17 cellular contexts compared by ENCODE assay signal in genomic region chr1:236980673-236981072, GRCh38. TPM values are rescaled to one million over a fixed set of nuclear protein-coding genes. Genes with fewer than 3 reads are reported as not detected.
A peak's percentile ranks its signal among the peaks of the same experiment; 100 is the strongest.
DNase-seq lines count a peak whose midpoint lies in the region; ATAC-seq, FAIRE-seq and TF ChIP-seq lines count a peak whose summit lies in the region.
"Had no signal": no experiment of that assay in that cellular context is flagged by ENCODE, and none has a peak within 500 bp of the region (broad histone marks: within the 10 kb centered on the region; RNA-seq: fewer than 3 reads in every experiment).

No MANE protein-coding gene starts in this region.

- H3K27ac ChIP-seq in HepG2 (ENCODE audit: extremely low read length, insufficient read depth, low read length) = no peak overlapping the region
- H3K27ac ChIP-seq in right lobe of liver = no peak overlapping the region
- no peak overlapping the region for H3K27ac ChIP-seq in PC-3 (ENCODE audit: low read length)
- H3K27ac ChIP-seq in aorta (ENCODE audit: low read depth in 1 of 2, low read length in 2 of 2) = no peak overlapping the region
- H3K27ac ChIP-seq in brain microvascular endothelial cell = no peak overlapping the region
- H3K27ac ChIP-seq: C4-2B had no signal

- TF ChIP-seq EP300 in HepG2 (IDR thresholded peaks at IDR 0.05; ENCODE audit: low read depth in 2 of 2, low read length in 2 of 2) (no peak), HepG2 (CRISPR knock-in tag; IDR thresholded peaks at IDR 0.05; ENCODE audit: borderline replicate concordance) (no peak)

- H3K4me2 ChIP-seq in HepG2 (ENCODE audit: low read depth, low read length) (no peak overlapping the region), PC-3 (ENCODE audit: low read length) (no peak overlapping the region)

- TF ChIP-seq CTCF in HepG2 (CRISPR knock-in tag; IDR thresholded peaks at IDR 0.05) (no peak), right lobe of liver (IDR thresholded peaks at IDR 0.05) (no peak), PC-3 (conservative IDR thresholded peaks at IDR 0.05; ENCODE audit: low read depth, low read length) (no peak), brain microvascular endothelial cell (IDR thresholded peaks at IDR 0.05; ENCODE audit: low read depth, low read length, missing control alignments) (no peak)

- H3K9me2 ChIP-seq in PC-3 (replicated peaks; ENCODE audit: low read length) = no peaks in the 10 kb centered on the region

- H3K4me3 ChIP-seq in HepG2 (replicated peaks in 1 of 3; ENCODE audit: insufficient read depth in 1 of 3, low read depth in 2 of 3, low read length in 3 of 3) (no peak overlapping the region), right lobe of liver (no peak overlapping the region), PC-3 (ENCODE audit: low read length) (no peak overlapping the region), aorta (ENCODE audit: low read length in 2 of 2) (no peak overlapping the region), brain microvascular endothelial cell (ENCODE audit: low read depth, low read length) (no peak overlapping the region)
- H3K4me3 ChIP-seq: HAP-1 had no signal

- no peak overlapping the region for H2AFZ ChIP-seq in HepG2 (ENCODE audit: low read length)
- no peak overlapping the region for H2AFZ ChIP-seq in PC-3 (ENCODE audit: low read length)

- no peak for TF ChIP-seq RAD21 in HepG2 (CRISPR knock-in tag; IDR thresholded peaks at IDR 0.05)

- in situ Hi-C loops in HepG2 (cut with HindIII; ENCODE audit: extremely low pct_ligation_motif_present, low pct_unique_long_range_greater_than_20kb) (no loop called here), brain microvascular endothelial cell (cut with HindIII; ENCODE audit: low pct_ligation_motif_present, low sequenced_read_pairs) (no loop called here)

- FAIRE-seq in HepG2 (lab: Jason Lieb, UNC) = no peak
- FAIRE-seq: G401.6, GM12891, H1 had no signal

- no peaks in the 10 kb centered on the region for H4K20me1 ChIP-seq in HepG2 (ENCODE audit: insufficient read depth, low read length)
- no peaks in the 10 kb centered on the region for H4K20me1 ChIP-seq in PC-3 (ENCODE audit: low read length)

- H3K9me3 ChIP-seq in HepG2 (ENCODE audit: low read length) = no peaks in the 10 kb centered on the region
- H3K9me3 ChIP-seq in right lobe of liver = no peaks in the 10 kb centered on the region
- H3K9me3 ChIP-seq in PC-3 (ENCODE audit: low read length) = no peaks in the 10 kb centered on the region
- no peaks in the 10 kb centered on the region for H3K9me3 ChIP-seq in aorta (ENCODE audit: control insufficient read depth, low read length)
- H3K9me3 ChIP-seq: BE2C, HAP-1 had no signal

- no TSS peak for BruUV-seq in HepG2 (replicated peaks; lab: Mats Ljungman, UMichigan)
- BruUV-seq in PC-3 (replicated peaks; lab: Mats Ljungman, UMichigan) = no TSS peak

- DNase-seq in HepG2 (ENCODE audit: low spot score) = no peak
- no peak for DNase-seq in right lobe of liver
- peak; percentile 29 for DNase-seq in PC-3
- peak; percentile 11 for DNase-seq in middle frontal gyrus (ENCODE audit: extremely low spot score, low spot score)
- no peak for DNase-seq in aorta
- DNase-seq in brain microvascular endothelial cell = no peak
- DNase-seq in NCI-H2227 (lab: John Stamatoyannopoulos, UW; ENCODE audit: unreplicated experiment) = no peak
- DNase-seq in erythroblast (lab: John Stamatoyannopoulos, UW) = no peak
- DNase-seq: BE2C; CD4-positive, alpha-beta memory T cell; DMS79 had no signal

- no peaks in the 10 kb centered on the region for H3F3A ChIP-seq in PC-3 (ENCODE audit: low read length, unreplicated experiment)

- intact Hi-C loops in HepG2 (cut with micrococcal nuclease; ENCODE audit: unreplicated experiment) (no loop called here), right lobe of liver (cut with DNase I) (no loop called here), PC-3 (cut with micrococcal nuclease) (no loop called here), aorta (cut with DNase I) (loop anchor here in 1 of 2 donors (2.0 kb wide), 1 partner anchor 32 kb away; no protein-coding TSS in a partner anchor)

- H3K27me3 ChIP-seq in HepG2 (ENCODE audit: control insufficient read depth in 1 of 2, insufficient read depth in 2 of 2, low read length in 2 of 2) (peaks cover 0 to 15% of the 10 kb centered on the region in 2 experiments; a peak in 2 of 5 replicates), right lobe of liver (no peaks in the 10 kb centered on the region), PC-3 (ENCODE audit: low read length) (peaks cover 14% of the 10 kb centered on the region), aorta (ENCODE audit: control insufficient read depth in 1 of 2, insufficient read depth in 2 of 2, low read length in 1 of 2) (no peaks in the 10 kb centered on the region), brain microvascular endothelial cell (replicated peaks) (no peaks in the 10 kb centered on the region)

- H3K36me3 ChIP-seq in HepG2 (replicated peaks in 1 of 2; ENCODE audit: control insufficient read depth in 1 of 2, insufficient read depth in 2 of 2, low read length in 2 of 2) (no peaks in the 10 kb centered on the region), right lobe of liver (no peaks in the 10 kb centered on the region), PC-3 (ENCODE audit: low read depth, low read length) (no peaks in the 10 kb centered on the region), aorta (ENCODE audit: control insufficient read depth in 1 of 2, insufficient read depth in 2 of 2, low read length in 1 of 2) (no peaks in the 10 kb centered on the region), brain microvascular endothelial cell (replicated peaks) (no peaks in the 10 kb centered on the region)
- H3K36me3 ChIP-seq: BE2C, HAP-1 had no signal

- no peaks in the 10 kb centered on the region for H3K79me2 ChIP-seq in HepG2 (ENCODE audit: insufficient read depth, low read length)
- no peaks in the 10 kb centered on the region for H3K79me2 ChIP-seq in PC-3 (ENCODE audit: low read length)

- TF ChIP-seq POLR2A in HepG2 (IDR thresholded peaks at IDR 0.05; ENCODE audit: insufficient read depth in 1 of 2, low read depth in 2 of 2, low read length in 2 of 2) (no peak), right lobe of liver (IDR thresholded peaks at IDR 0.05) (no peak), erythroblast (IDR thresholded peaks at IDR 0.05; ENCODE audit: low read length) (no peak)

- 32% methylated on average over 6 of the region's 6 CpGs for WGBS in HepG2 (ENCODE audit: low lambda C conversion rate)
- WGBS in right lobe of liver (ENCODE audit: insufficient coverage, low coverage, low lambda C conversion rate, missing lambda C conversion rate) = 57% methylated on average over 6 of the region's 6 CpGs
- 28 to 30% methylated on average over 6 of the region's 6 CpGs for WGBS in aorta, 2 donors

- H3K4me1 ChIP-seq in HepG2 (ENCODE audit: insufficient read depth, low read length) = no peaks in the 10 kb centered on the region
- H3K4me1 ChIP-seq in right lobe of liver = no peaks in the 10 kb centered on the region
- H3K4me1 ChIP-seq in PC-3 (ENCODE audit: insufficient read depth, low read length) = no peaks in the 10 kb centered on the region
- no peaks in the 10 kb centered on the region for H3K4me1 ChIP-seq in aorta (ENCODE audit: control insufficient read depth in 1 of 2, insufficient read depth in 2 of 2, low read length in 2 of 2)
- H3K4me1 ChIP-seq: BE2C, HAP-1 had no signal

- H3K9ac ChIP-seq in HepG2 (ENCODE audit: insufficient read depth, low read depth, low read length) (no peak overlapping the region), PC-3 (ENCODE audit: low read length) (no peak overlapping the region)

- ATAC-seq in HepG2 = no peak
- ATAC-seq in right lobe of liver = no peak
- no peak for ATAC-seq in PC-3
- ATAC-seq in aorta (ENCODE audit: low FRiP score) = peak; percentile 35

- POLR2A ChIA-PET in HepG2 (lab: Yijun Ruan, JAX) (no interaction called here), PC-3 (lab: Charles Lee; ENCODE audit: unreplicated experiment) (no interaction called here)

- CTCF ChIA-PET in HepG2 (lab: Yijun Ruan, JAX; ENCODE audit: low intra/inter-chr PET ratio, low total read pairs) (no interaction called here), PC-3 (lab: Charles Lee) (no interaction called here)

TF ChIP-seq in HepG2, 621 proteins besides CTCF, POLR2A, EP300 and RAD21 (continues in another document):
- TF ChIP-seq MAFG (CRISPR knock-in tag; IDR thresholded peaks at IDR 0.05) (no peak), RAD51 (IDR thresholded peaks at IDR 0.05; ENCODE audit: borderline replicate concordance) (peak; percentile 71; the same call in 1 of the 2 replicates)

RNA-seq across cellular contexts. Expression of gene MT1HL1, which starts 23.6 kb away (rescaled TPM):
- total RNA-seq in HepG2 (2016; rRNA removed; fragmentation: Illumina TruSeq; extraction: Trizol) (not detected in 2 replicates), right lobe of liver (not detected), PC-3 (2014; rRNA removed) (not detected in 2 replicates), aorta (not detected)
- not detected in 2 replicates for total RNA-seq in HepG2 (2016; cell fraction: cytosol; rRNA removed; fragmentation: Illumina TruSeq; extraction: Trizol; ENCODE audit: low read depth)
- total RNA-seq in HepG2 (2016; cell fraction: insoluble cytoplasmic fraction; rRNA removed; fragmentation: Illumina TruSeq; extraction: Trizol) = not detected in 2 replicates
- not detected in 2 replicates for total RNA-seq in HepG2 (2016; cell fraction: membrane; rRNA removed; fragmentation: Illumina TruSeq; extraction: Trizol)
- not detected in 2 replicates for total RNA-seq in HepG2 (2016; cell fraction: nucleus; rRNA removed; fragmentation: Illumina TruSeq; extraction: Trizol)
- polyA plus RNA-seq in HepG2 (2011; rRNA removed) (not detected in 2 replicates), aorta (not detected)
- polyA plus RNA-seq in HepG2 (2011; cell fraction: cytosol; rRNA removed) = not detected in 2 replicates
- not detected in 2 replicates for polyA plus RNA-seq in HepG2 (2011; cell fraction: nucleus; rRNA removed)
- not detected in 2 replicates for polyA plus RNA-seq in HepG2 (2012)
- not detected in 2 replicates for polyA plus RNA-seq in HepG2 (2016; cell fraction: cytosol; fragmentation: Illumina TruSeq; extraction: Trizol; ENCODE audit: low read depth)
- not detected in 2 replicates for polyA plus RNA-seq in HepG2 (2016; cell fraction: insoluble cytoplasmic fraction; fragmentation: Illumina TruSeq; extraction: Trizol; ENCODE audit: low read depth)
- polyA plus RNA-seq in HepG2 (2016; cell fraction: membrane; fragmentation: Illumina TruSeq; extraction: Trizol; ENCODE audit: low read depth) = not detected in 2 replicates
- polyA plus RNA-seq in HepG2 (2016; cell fraction: nucleus; fragmentation: Illumina TruSeq; extraction: Trizol; ENCODE audit: insufficient read depth, low read depth) = not detected in 2 replicates
- not detected in 2 replicates for polyA minus RNA-seq in HepG2 (2011; rRNA and poly(A)+ RNA removed; ENCODE audit: low replicate concordance)
- polyA minus RNA-seq in HepG2 (2011; cell fraction: cytosol; rRNA and poly(A)+ RNA removed) = not detected in 2 replicates
- not detected in 2 replicates for polyA minus RNA-seq in HepG2 (2011; cell fraction: nucleus; rRNA and poly(A)+ RNA removed)
- total RNA-seq: A172; CD4-positive, alpha-beta memory T cell; H1 had no signal
- polyA plus RNA-seq: CD4-positive, alpha-beta memory T cell; H1 had no signal

Comparison
In these comparisons a context has a peak if more than half of its experiments do, and no peak if none do; other contexts are left out.
1. DNase-seq: peak in PC-3 (single experiment) and middle frontal gyrus (single experiment); none in HepG2 (single experiment), right lobe of liver (0 of 3), aorta (0 of 2), brain microvascular endothelial cell (single experiment), NCI-H2227 (single experiment) and erythroblast (0 of 2).